ENCODE assay signal across 1 cellular context in genomic region chr14:73736842-73737241, GRCh38.
TF ChIP-seq lines count a peak whose summit lies in the region.

No MANE protein-coding gene starts in this region.

TF ChIP-seq in GM12878, 131 proteins besides CTCF, POLR2A, EP300 and RAD21:
- TF ChIP-seq CHD2 (IDR thresholded peaks at IDR 0.05; ENCODE audit: borderline replicate concordance, low read depth, low read length) (no peak), ZNF687 (IDR thresholded peaks at IDR 0.05) (no peak), MXI1 (IDR thresholded peaks at IDR 0.05; ENCODE audit: low read depth, low read length) (no peak), SMAD1 (IDR thresholded peaks at IDR 0.05; ENCODE audit: low read depth, partially characterized antibody) (no peak)
